Comparison of ENCODE assay signal across 8 cellular contexts in the genomic region with DNA sequence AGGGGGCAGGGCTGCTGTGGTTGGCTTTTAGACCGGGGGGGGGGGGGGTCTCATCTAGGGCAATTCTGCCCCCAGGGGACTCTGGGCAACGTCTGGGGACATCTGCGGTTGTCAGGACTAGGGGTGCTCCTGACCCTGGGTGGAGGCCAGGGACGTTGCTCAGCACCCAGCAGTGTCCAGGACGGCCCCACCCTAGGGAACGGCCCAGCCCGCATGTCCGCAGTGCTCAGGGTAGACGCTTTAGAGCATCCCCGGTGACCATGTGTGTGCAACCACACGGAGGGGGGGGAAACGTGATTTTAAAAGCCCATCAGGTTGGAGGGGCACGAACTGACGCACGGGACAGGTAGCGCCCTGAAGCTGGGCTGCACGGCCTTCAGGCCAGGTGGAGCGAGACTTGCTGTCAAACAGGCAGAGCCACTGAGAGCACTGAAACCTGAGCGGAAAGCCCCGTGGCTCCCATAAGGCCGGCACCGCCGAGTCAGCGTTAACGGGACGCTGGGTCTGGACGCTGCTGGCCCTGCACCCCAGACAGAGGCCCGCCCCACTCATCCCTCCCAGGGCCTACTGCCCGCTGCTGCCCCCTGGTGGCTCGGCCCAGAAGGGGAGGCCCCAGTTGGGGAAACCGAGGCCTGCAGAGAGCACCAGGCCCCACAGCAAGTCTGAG. TPM values are rescaled to one million over a fixed set of nuclear protein-coding genes. Genes with fewer than 3 reads are reported as not detected.
DNase-seq lines count a peak whose midpoint lies in the region; ATAC-seq and TF ChIP-seq lines count a peak whose summit lies in the region.

No MANE protein-coding gene starts in this region.

- peaks cover 12% of the 10 kb centered on the region for H3K4me1 Mint-ChIP-seq in activated naive CD8-positive, alpha-beta T cell treated with anti-CD3 and anti-CD28 coated beads, Interleukin-2, amount 50 U/mL, for 24 hours

- ATAC-seq in activated naive CD8-positive, alpha-beta T cell treated with anti-CD3 and anti-CD28 coated beads, Interleukin-2, amount 50 U/mL, for 24 hours, result peak; percentile 31
- ATAC-seq in left cardiac atrium (peak; percentile 79 to 84), gastrocnemius medialis (peak; percentile 77), HG03432 (IDR thresholded peaks at IDR 0.05; ENCODE audit: unreplicated experiment) (no peak), GM18519 (IDR thresholded peaks at IDR 0.05; ENCODE audit: low FRiP score, unreplicated experiment) (no peak)

- H3K9me3 Mint-ChIP-seq in activated naive CD8-positive, alpha-beta T cell treated with anti-CD3 and anti-CD28 coated beads, Interleukin-2, amount 50 U/mL, for 24 hours, result no peaks in the 10 kb centered on the region

- TF ChIP-seq CTCF in GM13977 (IDR thresholded peaks at IDR 0.05; ENCODE audit: extremely low read depth, insufficient read depth, missing control alignments) (peak; percentile 86), gastrocnemius medialis (IDR thresholded peaks at IDR 0.05 in 4 of 5, conservative IDR thresholded peaks at IDR 0.05 in 1 of 5) (peak; percentile 87 to 96 (median 95))

- H3K4me1 ChIP-seq in gastrocnemius medialis, result peaks cover 0 to 4% of the 10 kb centered on the region in 2 donors

- H3K9me3 ChIP-seq in gastrocnemius medialis, result no peaks in the 10 kb centered on the region

- DNase-seq in GM13977 (ENCODE audit: low spot score) (peak; percentile 96), RPMI8226 (peak; percentile 92), left cardiac atrium (peak; percentile 81), gastrocnemius medialis (peak in 1 of 2 donors; percentile 65), NCI-H2227 treated with DMSO at 0.1 percent for 48 hours (lab: John Stamatoyannopoulos, UW) (no peak)
- DNase-seq in activated naive CD8-positive, alpha-beta T cell treated with anti-CD3 and anti-CD28 coated beads, Interleukin-2, amount 50 U/mL, for 24 hours, result peak; percentile 76

- peak overlapping the region in 3 of 4 donors; percentile 25 to 31 (median 28) for H3K4me3 ChIP-seq in gastrocnemius medialis

- no peak for TF ChIP-seq POLR2A in gastrocnemius medialis (IDR thresholded peaks at IDR 0.05)

- in situ Hi-C loops in GM13977 (cut with MboI; ENCODE audit: low pct_unique_long_range_greater_than_20kb, low sequenced_read_pairs, unreplicated experiment), result no loop called here
- in situ Hi-C loops in gastrocnemius medialis (cut with MboI; ENCODE audit: low sequenced_read_pairs in 4 of 4), result no loop called here

- intact Hi-C loops in left cardiac atrium (cut with DNase I), result loop anchor here in 1 of 2 donors (2.0 to 5.0 kb wide), 4 partner anchors 31 to 73 kb away; a partner anchor contains a TSS
- intact Hi-C loops in gastrocnemius medialis (cut with DNase I; ENCODE audit: low total_unique reads), result loop anchor here (2.0 to 5.0 kb wide), 3 partner anchors 31 to 316 kb away; no protein-coding TSS in a partner anchor

- peaks cover 6% of the 10 kb centered on the region for H3K36me3 Mint-ChIP-seq in activated naive CD8-positive, alpha-beta T cell treated with anti-CD3 and anti-CD28 coated beads, Interleukin-2, amount 50 U/mL, for 24 hours (ENCODE audit: low read depth)

- no peaks in the 10 kb centered on the region for H3K27me3 ChIP-seq in gastrocnemius medialis

- H3K27ac Mint-ChIP-seq in activated naive CD8-positive, alpha-beta T cell treated with anti-CD3 and anti-CD28 coated beads, Interleukin-2, amount 50 U/mL, for 24 hours, result no peak overlapping the region

- peak overlapping the region; percentile 5 to 65 (median 52) for H3K27ac ChIP-seq in gastrocnemius medialis

- H3K27me3 Mint-ChIP-seq in activated naive CD8-positive, alpha-beta T cell treated with anti-CD3 and anti-CD28 coated beads, Interleukin-2, amount 50 U/mL, for 24 hours, result no peaks in the 10 kb centered on the region

- no peak overlapping the region for H3K4me3 Mint-ChIP-seq in activated naive CD8-positive, alpha-beta T cell treated with anti-CD3 and anti-CD28 coated beads, Interleukin-2, amount 50 U/mL, for 24 hours

- peaks cover 0 to 24% of the 10 kb centered on the region in 2 donors for H3K36me3 ChIP-seq in gastrocnemius medialis

RNA-seq across cellular contexts. Expression of a gene that starts 8.3 kb away (rescaled TPM):
- total RNA-seq in left cardiac atrium (10 to 100 TPM; 12.5 to 12.9 TPM), gastrocnemius medialis (10 to 100 TPM; 19.5 to 28.4 (median 27.4) TPM)

RNA-seq across cellular contexts. Expression of a gene that starts 11.6 kb away (rescaled TPM):
- total RNA-seq in left cardiac atrium (1 to 10 TPM; 2.3 to 3.7 TPM), gastrocnemius medialis (1 to 10 TPM in 1 of 4 donors, under 1 TPM in 2, not detected in 1; 0.36 to 1.2 (median 0.51) TPM)

RNA-seq across cellular contexts. Expression of a gene that starts 33.0 kb away (rescaled TPM):
- total RNA-seq in left cardiac atrium (1 to 10 TPM; 1.5 to 1.6 TPM), gastrocnemius medialis (1 to 10 TPM in 1 of 4 donors, under 1 TPM in 3; 0.15 to 1.1 (median 0.33) TPM)

RNA-seq across cellular contexts. Expression of a gene that starts 45.5 kb away (rescaled TPM):
- total RNA-seq in left cardiac atrium (10 to 100 TPM; 34.8 to 42.0 TPM), gastrocnemius medialis (10 to 100 TPM; 31.4 to 61.1 (median 36.6) TPM)

Comparison
In these comparisons a context has a peak if more than half of its experiments do, and no peak if none do; other contexts are left out.
1. ATAC-seq: peak in activated naive CD8-positive, alpha-beta T cell treated with anti-CD3 and anti-CD28 coated beads, Interleukin-2, amount 50 U/mL, for 24 hours (single experiment), left cardiac atrium (2 of 2) and gastrocnemius medialis (2 of 2); none in HG03432 (single experiment) and GM18519 (single experiment).